9 cellular contexts compared by ENCODE assay signal in the genomic region with DNA sequence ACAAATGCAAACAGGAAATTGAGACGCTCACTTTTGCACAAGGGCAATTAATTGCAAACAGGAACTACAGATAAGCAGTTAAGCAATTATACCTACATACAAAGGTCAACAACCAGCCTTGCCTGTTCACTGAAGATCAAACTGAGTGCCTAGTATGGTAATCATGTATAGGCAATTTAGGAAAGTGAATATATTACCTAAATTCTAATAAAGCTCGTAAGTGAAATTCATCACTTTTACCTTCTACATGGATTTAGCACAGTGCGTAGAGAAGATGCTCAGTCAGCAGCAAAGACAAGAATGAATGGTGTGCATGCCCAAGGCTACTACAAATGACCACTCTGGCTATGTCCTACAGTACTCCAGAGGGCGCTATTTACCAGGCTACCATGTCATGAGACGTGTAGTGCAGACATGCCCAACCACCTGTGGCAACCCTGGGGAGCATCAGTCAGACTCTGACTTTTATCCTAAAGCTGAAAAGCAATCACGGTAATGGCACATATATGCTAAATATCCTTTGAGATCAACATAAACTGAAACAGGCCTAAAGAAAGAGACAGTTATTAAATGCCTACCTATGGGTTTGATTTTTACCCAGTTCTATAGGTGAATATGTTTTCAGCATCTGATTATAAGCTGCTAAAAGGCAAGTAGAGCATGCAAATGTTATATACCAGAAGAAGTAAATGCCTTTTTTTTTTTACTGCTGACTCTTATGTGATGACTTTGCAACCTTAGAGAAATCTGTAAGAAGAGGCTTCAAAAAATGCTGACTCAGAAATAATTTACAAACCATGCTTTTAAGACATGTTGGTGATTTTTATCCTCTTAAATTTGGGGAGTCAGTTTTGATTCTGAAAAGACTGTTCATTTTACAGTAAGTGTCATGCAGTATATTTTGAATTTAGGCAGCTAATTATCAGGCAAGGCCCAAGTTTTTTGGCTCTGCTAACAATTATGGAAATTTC.
DNase-seq lines count a peak whose midpoint lies in the region; ATAC-seq and TF ChIP-seq lines count a peak whose summit lies in the region.
"Had no signal": no experiment of that assay in that cellular context is flagged by ENCODE, and none has a peak within 500 bp of the region (broad histone marks: within the 10 kb centered on the region; RNA-seq: fewer than 3 reads in every experiment).

No MANE protein-coding gene starts in this region.

- no peaks in the 10 kb centered on the region for H3K79me2 ChIP-seq in OCI-LY1 (ENCODE audit: insufficient read depth, low read length)
- H3K79me2 ChIP-seq in trophoblast cell (ENCODE audit: control insufficient read depth, insufficient read depth, low read length, poor library complexity), result no peaks in the 10 kb centered on the region

- no TSS peak for BruUV-seq in IMR-90 (replicated peaks; lab: Mats Ljungman, UMichigan)

- H3K9ac ChIP-seq in IMR-90 (ENCODE audit: low read depth, low read length), result no peak overlapping the region
- H3K9ac ChIP-seq in OCI-LY1 (ENCODE audit: low read length), result no peak overlapping the region
- no peak overlapping the region for H3K9ac ChIP-seq in trophoblast cell (ENCODE audit: low read length)

- H3K36me3 ChIP-seq in IMR-90 (ENCODE audit: control insufficient read depth, insufficient read depth, low read length) (no peaks in the 10 kb centered on the region), OCI-LY1 (ENCODE audit: insufficient read depth, low read length) (no peaks in the 10 kb centered on the region), trophoblast cell (ENCODE audit: control insufficient read depth in 1 of 2, insufficient read depth in 2 of 2, low read length in 2 of 2) (no peaks in the 10 kb centered on the region)

- H3K14ac ChIP-seq in IMR-90 (replicated peaks; ENCODE audit: low read depth, low read length) (no peak overlapping the region), trophoblast cell (ENCODE audit: low read length) (no peak overlapping the region)

- in situ Hi-C loops in IMR-90 (cut with MboI; ENCODE audit: low sequenced_read_pairs), result loop anchor here (10.0 to 25.0 kb wide), 2 partner anchors 568 to 1095 kb away; no protein-coding TSS in a partner anchor

- ATAC-seq in GM21619 (IDR thresholded peaks at IDR 0.05; ENCODE audit: unreplicated experiment), result peak; percentile 99
- peak; percentile 84 for ATAC-seq in IMR-90 (ENCODE audit: low read depth)
- peak; percentile 89 to 93 for ATAC-seq in activated T-cell treated with anti-CD3 and anti-CD28 coated beads, Interleukin-2, amount 50 U/mL, for 4 hours

- H3K27me3 ChIP-seq in IMR-90 (ENCODE audit: control insufficient read depth, insufficient read depth, low read length), result no peaks in the 10 kb centered on the region
- H3K27me3 ChIP-seq in OCI-LY1 (ENCODE audit: insufficient read depth, low read length), result no peaks in the 10 kb centered on the region
- H3K27me3 ChIP-seq in trophoblast cell (ENCODE audit: insufficient read depth, low read length), result no peaks in the 10 kb centered on the region

- H3K36me3 Mint-ChIP-seq in activated T-cell treated with anti-CD3 and anti-CD28 coated beads, Interleukin-2, amount 50 U/mL, for 4 hours (ENCODE audit: insufficient read depth), result no peaks in the 10 kb centered on the region

- TF ChIP-seq POLR2A in IMR-90 (IDR thresholded peaks at IDR 0.05; ENCODE audit: low read depth, low read length), result 0 out of 2 replicates have a peak, but pooled peaks have one; percentile 32

- H3K27ac ChIP-seq in IMR-90 (ENCODE audit: insufficient read depth, low read length) (no peak overlapping the region), OCI-LY1 (ENCODE audit: low read depth, low read length, poor library complexity, severe bottlenecking) (peak overlapping the region; percentile 12), trophoblast cell (ENCODE audit: low read depth, low read length) (no peak overlapping the region)

- peaks cover 8% of the 10 kb centered on the region; the same call in 1 of the 2 replicates for H3K9me1 ChIP-seq in IMR-90 (ENCODE audit: insufficient read depth, low read length)

- no peak overlapping the region for H3K18ac ChIP-seq in IMR-90 (ENCODE audit: low read depth, low read length)
- no peak overlapping the region for H3K18ac ChIP-seq in trophoblast cell (ENCODE audit: low read length)

- DNase-seq in Daoy (ENCODE audit: low read depth), result peak; percentile 59
- peak; percentile 65 for DNase-seq in IMR-90
- peak; percentile 28 for DNase-seq in activated T-cell treated with anti-CD3 and anti-CD28 coated beads, Interleukin-2, amount 50 U/mL, for 4 hours
- peak; percentile 34 to 70 for DNase-seq in foreskin fibroblast
- peak; percentile 76 to 91 for DNase-seq in trophoblast cell
- DNase-seq in mesenteric fat pad (ENCODE audit: low spot score), result no peak

- no peak overlapping the region for H4K5ac ChIP-seq in IMR-90 (ENCODE audit: low read depth, low read length)

- H3K4me3 Mint-ChIP-seq in activated T-cell treated with anti-CD3 and anti-CD28 coated beads, Interleukin-2, amount 50 U/mL, for 4 hours, result no peak overlapping the region
- H3K4me3 Mint-ChIP-seq: dendritic cell treated with granulocyte-macrophage colony-stimulating factor and Interleukin-4, amounts not matched to agents 40 ng/mL and 50 ng/mL, for 4 days had no signal

- H3K23ac ChIP-seq in IMR-90 (ENCODE audit: low read depth, low read length), result no peak overlapping the region
- no peak overlapping the region for H3K23ac ChIP-seq in trophoblast cell (ENCODE audit: low read length)

- no peaks in the 10 kb centered on the region for H3K27me3 Mint-ChIP-seq in activated T-cell treated with anti-CD3 and anti-CD28 coated beads, Interleukin-2, amount 50 U/mL, for 4 hours (ENCODE audit: low read depth)
- H3K27me3 Mint-ChIP-seq: dendritic cell treated with granulocyte-macrophage colony-stimulating factor and Interleukin-4, amounts not matched to agents 40 ng/mL and 50 ng/mL, for 4 days had no signal

- H3K4ac ChIP-seq in IMR-90 (ENCODE audit: low read depth, low read length) (no peak overlapping the region), trophoblast cell (ENCODE audit: low read depth, low read length) (no peak overlapping the region)

- TF ChIP-seq RAD21 in IMR-90 (IDR thresholded peaks at IDR 0.05; ENCODE audit: low read length), result peak; percentile 91

- H2AK9ac ChIP-seq in IMR-90 (replicated peaks; ENCODE audit: low read depth, low read length, poor library complexity), result no peak overlapping the region

- no peak overlapping the region for H3K56ac ChIP-seq in IMR-90 (ENCODE audit: extremely low read depth, insufficient read depth, low read length)

- H2AFZ ChIP-seq in IMR-90 (replicated peaks; ENCODE audit: low read length, poor library complexity) (no peak overlapping the region), OCI-LY1 (ENCODE audit: low read length) (no peak overlapping the region), trophoblast cell (ENCODE audit: insufficient read depth, low read length, poor library complexity) (no peak overlapping the region)

- H3K9me2 ChIP-seq in OCI-LY1 (ENCODE audit: low read depth, low read length), result no peaks in the 10 kb centered on the region

- H2AK5ac ChIP-seq in IMR-90 (ENCODE audit: low read depth, low read length) (no peak overlapping the region), trophoblast cell (ENCODE audit: low read length) (no peak overlapping the region)

- TF ChIP-seq CTCF in IMR-90 (conservative IDR thresholded peaks at IDR 0.05; ENCODE audit: low read depth, low read length), result peak; percentile 70
- TF ChIP-seq CTCF in OCI-LY1 (IDR thresholded peaks at IDR 0.05; ENCODE audit: low read length), result peak; percentile 95
- TF ChIP-seq CTCF in foreskin fibroblast (IDR thresholded peaks at IDR 0.05; ENCODE audit: low read depth, low read length), result peak; percentile 57

- no peaks in the 10 kb centered on the region; the same call in none of the 2 replicates for H3K4me1 ChIP-seq in IMR-90 (ENCODE audit: control insufficient read depth, insufficient read depth, low read length)
- peaks cover 17% of the 10 kb centered on the region for H3K4me1 ChIP-seq in OCI-LY1 (ENCODE audit: insufficient read depth, low read length, severe bottlenecking)
- peaks cover 3 to 4% of the 10 kb centered on the region in 2 experiments for H3K4me1 ChIP-seq in trophoblast cell (ENCODE audit: control insufficient read depth in 1 of 2, insufficient read depth in 2 of 2, low read length in 2 of 2)

- CTCF ChIA-PET in IMR-90 (lab: Yijun Ruan, JAX), result interaction anchor here (0.6 to 1.3 kb wide), 4 partner anchors 11 to 235 kb away, joined by 3 to 7 read pairs (median 4); no protein-coding TSS in a partner anchor

- no peak overlapping the region for H2BK15ac ChIP-seq in IMR-90 (ENCODE audit: low read depth, low read length)

- H2BK20ac ChIP-seq in IMR-90 (ENCODE audit: low read depth, low read length), result no peak overlapping the region

- no CpG with 5 or more reads among the region's 6 CpGs for WGBS in IMR-90 (ENCODE audit: extremely low coverage in 2 of 2, insufficient read length in 1 of 2), 2 experiments
- WGBS in trophoblast cell (ENCODE audit: extremely low coverage, insufficient coverage, insufficient read length), result no CpG with 5 or more reads among the region's 6 CpGs

- no peaks in the 10 kb centered on the region for H3F3A ChIP-seq in OCI-LY1 (ENCODE audit: insufficient read depth, low read length)

- H4K20me1 ChIP-seq in IMR-90 (ENCODE audit: insufficient read depth, low read length) (peaks cover 5% of the 10 kb centered on the region; the same call in 1 of the 2 replicates), OCI-LY1 (ENCODE audit: insufficient read depth, low read length) (no peaks in the 10 kb centered on the region)

- H4K12ac ChIP-seq in trophoblast cell (ENCODE audit: low read depth, low read length), result no peak overlapping the region

- H3K79me1 ChIP-seq in IMR-90 (ENCODE audit: low read depth in 1 of 2, low read length in 2 of 2), result peaks cover 10 to 33% of the 10 kb centered on the region in 2 experiments
- H3K79me1 ChIP-seq in trophoblast cell (ENCODE audit: low read length), result no peaks in the 10 kb centered on the region

- POLR2A ChIA-PET in IMR-90 (lab: Charles Lee; ENCODE audit: unreplicated experiment), result no interaction called here

- no peak overlapping the region for H4K91ac ChIP-seq in IMR-90 (ENCODE audit: insufficient read depth, low read depth, low read length)
- no peak overlapping the region for H4K91ac ChIP-seq in trophoblast cell (ENCODE audit: low read depth, low read length)

- intact Hi-C loops in IMR-90 (cut with micrococcal nuclease), result loop anchor here (1.0 to 10.0 kb wide), 3 partner anchors 179 to 1095 kb away; no protein-coding TSS in a partner anchor

- no peak overlapping the region for H2BK5ac ChIP-seq in IMR-90 (ENCODE audit: low read depth, low read length, poor library complexity, severe bottlenecking)
- no peak overlapping the region for H2BK5ac ChIP-seq in trophoblast cell (ENCODE audit: low read depth, low read length, poor library complexity)

- H3K4me2 ChIP-seq in IMR-90 (ENCODE audit: low read depth, low read length), result no peak overlapping the region
- H3K4me2 ChIP-seq in OCI-LY1 (ENCODE audit: low read length), result peak overlapping the region; percentile 16; the same call in 1 of the 2 replicates
- no peak overlapping the region for H3K4me2 ChIP-seq in trophoblast cell (ENCODE audit: low read length)

- peaks cover 2% of the 10 kb centered on the region for H3K4me1 Mint-ChIP-seq in activated T-cell treated with anti-CD3 and anti-CD28 coated beads, Interleukin-2, amount 50 U/mL, for 4 hours (ENCODE audit: low read depth)

- H2BK120ac ChIP-seq in IMR-90 (ENCODE audit: low read depth, low read length) (no peak overlapping the region), trophoblast cell (ENCODE audit: insufficient read depth, low read length, poor library complexity) (no peak overlapping the region)

- no peaks in the 10 kb centered on the region for H3K9me3 Mint-ChIP-seq in activated T-cell treated with anti-CD3 and anti-CD28 coated beads, Interleukin-2, amount 50 U/mL, for 4 hours
- H3K9me3 Mint-ChIP-seq: dendritic cell treated with granulocyte-macrophage colony-stimulating factor and Interleukin-4, amounts not matched to agents 40 ng/mL and 50 ng/mL, for 4 days had no signal

- no peaks in the 10 kb centered on the region for H3K9me3 ChIP-seq in IMR-90 (ENCODE audit: control insufficient read depth, insufficient read depth, low read length)
- no peaks in the 10 kb centered on the region for H3K9me3 ChIP-seq in OCI-LY1 (ENCODE audit: low read length)
- no peaks in the 10 kb centered on the region for H3K9me3 ChIP-seq in trophoblast cell (ENCODE audit: insufficient read depth, low read depth, low read length)

- H3K4me3 ChIP-seq in IMR-90 (ENCODE audit: insufficient read depth, low read depth, low read length), result no peak overlapping the region
- H3K4me3 ChIP-seq in OCI-LY1 (ENCODE audit: low read depth, low read length, poor library complexity, severe bottlenecking), result no peak overlapping the region
- no peak overlapping the region for H3K4me3 ChIP-seq in foreskin fibroblast (ENCODE audit: low read depth in 1 of 2, low read length in 2 of 2)
- no peak overlapping the region for H3K4me3 ChIP-seq in trophoblast cell (ENCODE audit: low read depth, low read length)

- dilution Hi-C loops in IMR-90 (cut with HindIII; ENCODE audit: low sequenced_read_pairs, unreplicated experiment), result no loop called here

- no peak overlapping the region for H2BK12ac ChIP-seq in trophoblast cell (ENCODE audit: low read length)

- H4K8ac ChIP-seq in IMR-90 (ENCODE audit: low read depth in 2 of 2, low read length in 2 of 2), result no peak overlapping the region
- no peak overlapping the region for H4K8ac ChIP-seq in trophoblast cell (ENCODE audit: low read depth, low read length)
